Comparison of ENCODE assay signal across 12 cellular contexts in genomic region chr7:116417593-116418345, GRCh38.
DNase-seq lines count a peak whose midpoint lies in the region; ATAC-seq and TF ChIP-seq lines count a peak whose summit lies in the region.
"Had no signal": no experiment of that assay in that cellular context is flagged by ENCODE, and none has a peak within 500 bp of the region (broad histone marks: within the 10 kb centered on the region; RNA-seq: fewer than 3 reads in every experiment).

No MANE protein-coding gene starts in this region.

- H3K9me3 ChIP-seq in Loucy (ENCODE audit: insufficient read depth, low read depth, low read length): no peaks in the 10 kb centered on the region
- no peaks in the 10 kb centered on the region for H3K9me3 ChIP-seq in mammary epithelial cell (replicated peaks; ENCODE audit: insufficient read depth, low read length)

- H3K9ac ChIP-seq in Loucy (ENCODE audit: low read depth, low read length, poor library complexity, severe bottlenecking) (peak overlapping the region; percentile 44), mammary epithelial cell (ENCODE audit: insufficient read depth, low read length) (peak overlapping the region; percentile 51)

- DNase-seq in Ammon's horn (ENCODE audit: low spot score) (peak; percentile 54), mammary epithelial cell (peak; percentile 64), neural crest cell (ENCODE audit: low read depth, low spot score) (peak; percentile 10), glomerular visceral epithelial cell (ENCODE audit: extremely low spot score) (no peak), NCI-H1417 treated with DMSO at 0.1 percent for 48 hours (lab: John Stamatoyannopoulos, UW) (no peak), 8988T (no peak)
- DNase-seq: activated CD4-positive, alpha-beta T cell treated with anti-CD3 and anti-CD28 coated beads, Interleukin-2, amount 50 U/mL, for 48 hours; effector memory CD8-positive, alpha-beta T cell; NCI-H1930; T-helper 17 cell had no signal

- no peaks in the 10 kb centered on the region for H3K9me2 ChIP-seq in Loucy (replicated peaks; ENCODE audit: low read depth, low read length)

- no peaks in the 10 kb centered on the region for H3K36me3 Mint-ChIP-seq in neural crest cell (ENCODE audit: low read depth)

- TF ChIP-seq CTCF in Loucy (conservative IDR thresholded peaks at IDR 0.05; ENCODE audit: low read length) (no peak), mammary epithelial cell (conservative IDR thresholded peaks at IDR 0.05 in 1 of 2, IDR thresholded peaks at IDR 0.05 in 1 of 2; ENCODE audit: extremely low read depth in 1 of 2, insufficient read depth in 1 of 2, low read depth in 1 of 2, low read length in 2 of 2) (no peak), neural crest cell (conservative IDR thresholded peaks at IDR 0.05) (no peak)

- ATAC-seq in HG03025 (IDR thresholded peaks at IDR 0.05; ENCODE audit: low FRiP score, unreplicated experiment): no peak
- ATAC-seq: effector memory CD8-positive, alpha-beta T cell; T-helper 17 cell had no signal

- no peaks in the 10 kb centered on the region for H3K27me3 Mint-ChIP-seq in neural crest cell (ENCODE audit: low read depth)

- no peaks in the 10 kb centered on the region for H3K79me2 ChIP-seq in Loucy (ENCODE audit: insufficient read depth, low read length)
- H3K79me2 ChIP-seq in mammary epithelial cell (ENCODE audit: insufficient read depth, low read length): no peaks in the 10 kb centered on the region

- peaks cover 34% of the 10 kb centered on the region for H3K4me1 Mint-ChIP-seq in neural crest cell

- H3K9me3 Mint-ChIP-seq in neural crest cell: no peaks in the 10 kb centered on the region
- H3K9me3 Mint-ChIP-seq: effector memory CD8-positive, alpha-beta T cell had no signal

- H3K27me3 ChIP-seq in Loucy (ENCODE audit: insufficient read depth, low read length, poor library complexity, severe bottlenecking): no peaks in the 10 kb centered on the region
- H3K27me3 ChIP-seq in mammary epithelial cell (ENCODE audit: insufficient read depth, low read length): no peaks in the 10 kb centered on the region

- H3K27ac Mint-ChIP-seq in neural crest cell (ENCODE audit: unreplicated experiment): peak overlapping the region; percentile 98
- H3K27ac Mint-ChIP-seq: effector memory CD8-positive, alpha-beta T cell; T-helper 17 cell had no signal

- 11% methylated on average over 7 of the region's 7 CpGs for WGBS in mammary epithelial cell (ENCODE audit: low coverage, missing lambda C conversion rate)

- CTCF ChIA-PET in mammary epithelial cell (lab: Charles Lee; ENCODE audit: low non-redundant PET): no interaction called here

- peak overlapping the region; percentile 60 for H3K4me2 ChIP-seq in Loucy (ENCODE audit: low read depth, low read length, poor library complexity, severe bottlenecking)
- peak overlapping the region; percentile 50 for H3K4me2 ChIP-seq in mammary epithelial cell (ENCODE audit: insufficient read depth, low read depth, low read length)

- peak overlapping the region; percentile 74 for H3K27ac ChIP-seq in mammary epithelial cell (ENCODE audit: insufficient read depth, low read depth, low read length)

- in situ Hi-C loops in mammary epithelial cell (cut with MboI; ENCODE audit: low sequenced_read_pairs in 2 of 2): no loop called here

- dilution Hi-C loops in mammary epithelial cell (cut with HindIII; ENCODE audit: low sequenced_read_pairs): no loop called here

- peak overlapping the region; percentile 59 for H3K4me3 ChIP-seq in Loucy (ENCODE audit: low read length, poor library complexity, severe bottlenecking)
- no peak overlapping the region for H3K4me3 ChIP-seq in mammary epithelial cell (replicated peaks in 1 of 3; ENCODE audit: insufficient read depth in 1 of 3, low read depth in 2 of 3, low read length in 3 of 3)

- intact Hi-C loops in mammary epithelial cell (cut with micrococcal nuclease): no loop called here

- H2AFZ ChIP-seq in Loucy (ENCODE audit: low read length) (peak overlapping the region; percentile 48), mammary epithelial cell (ENCODE audit: low read depth, low read length) (peak overlapping the region; percentile 96)

- peaks cover 22% of the 10 kb centered on the region for H3K4me1 ChIP-seq in Loucy (ENCODE audit: insufficient read depth, low read length, poor library complexity, severe bottlenecking)
- peaks cover 23% of the 10 kb centered on the region for H3K4me1 ChIP-seq in mammary epithelial cell (ENCODE audit: insufficient read depth, low read length)

- H3K36me3 ChIP-seq in Loucy (ENCODE audit: insufficient read depth, low read length): no peaks in the 10 kb centered on the region
- no peaks in the 10 kb centered on the region for H3K36me3 ChIP-seq in mammary epithelial cell (ENCODE audit: insufficient read depth, low read length)

- H3K4me3 Mint-ChIP-seq in neural crest cell: peak overlapping the region; percentile 65
- H3K4me3 Mint-ChIP-seq: effector memory CD8-positive, alpha-beta T cell; T-helper 17 cell had no signal

- H4K20me1 ChIP-seq in Loucy (ENCODE audit: insufficient read depth, low read length, poor library complexity, severe bottlenecking) (no peaks in the 10 kb centered on the region), mammary epithelial cell (ENCODE audit: insufficient read depth, low read length) (no peaks in the 10 kb centered on the region)

- BruUV-seq in mammary epithelial cell (replicated peaks; lab: Mats Ljungman, UMichigan): no TSS peak

- no peaks in the 10 kb centered on the region for H3F3A ChIP-seq in Loucy (ENCODE audit: low read depth)

Comparison
In these comparisons a context has a peak if more than half of its experiments do, and no peak if none do; other contexts are left out.
1. DNase-seq: peak in Ammon's horn (single experiment), mammary epithelial cell (single experiment) and neural crest cell (single experiment); none in glomerular visceral epithelial cell (single experiment), NCI-H1417 treated with DMSO at 0.1 percent for 48 hours (single experiment) and 8988T (single experiment).